In genomic region chr1:31927661-31927980, GRCh38 we compare ENCODE assay signal across 1 cellular context.
TF ChIP-seq lines count a peak whose summit lies in the region.

No MANE protein-coding gene starts in this region.

TF ChIP-seq in K562, 482 proteins besides CTCF, POLR2A, EP300 and RAD21 (continued from another document):
- TF ChIP-seq MTA3 (IDR thresholded peaks at IDR 0.05; ENCODE audit: borderline replicate concordance), result no peak
- TF ChIP-seq TEAD4 (IDR thresholded peaks at IDR 0.05; ENCODE audit: low read length), result peak; percentile 1; the same call in 1 of the 2 replicates
- no peak for TF ChIP-seq TEAD4 (CRISPR knock-in tag; IDR thresholded peaks at IDR 0.05; ENCODE audit: borderline replicate concordance)
- TF ChIP-seq ZNF165 (CRISPR knock-in tag; IDR thresholded peaks at IDR 0.05; ENCODE audit: borderline replicate concordance), result no peak
- peak in 1 of 2 experiments; percentile 10; a peak in 1 of 4 replicates for TF ChIP-seq MNT (conservative IDR thresholded peaks at IDR 0.05)
- TF ChIP-seq NCOR1 (IDR thresholded peaks at IDR 0.05), result no peak
- TF ChIP-seq PTRF (tag; IDR thresholded peaks at IDR 0.05), result no peak
- no peak for TF ChIP-seq SUPT5H (IDR thresholded peaks at IDR 0.05)
